In the genomic region with DNA sequence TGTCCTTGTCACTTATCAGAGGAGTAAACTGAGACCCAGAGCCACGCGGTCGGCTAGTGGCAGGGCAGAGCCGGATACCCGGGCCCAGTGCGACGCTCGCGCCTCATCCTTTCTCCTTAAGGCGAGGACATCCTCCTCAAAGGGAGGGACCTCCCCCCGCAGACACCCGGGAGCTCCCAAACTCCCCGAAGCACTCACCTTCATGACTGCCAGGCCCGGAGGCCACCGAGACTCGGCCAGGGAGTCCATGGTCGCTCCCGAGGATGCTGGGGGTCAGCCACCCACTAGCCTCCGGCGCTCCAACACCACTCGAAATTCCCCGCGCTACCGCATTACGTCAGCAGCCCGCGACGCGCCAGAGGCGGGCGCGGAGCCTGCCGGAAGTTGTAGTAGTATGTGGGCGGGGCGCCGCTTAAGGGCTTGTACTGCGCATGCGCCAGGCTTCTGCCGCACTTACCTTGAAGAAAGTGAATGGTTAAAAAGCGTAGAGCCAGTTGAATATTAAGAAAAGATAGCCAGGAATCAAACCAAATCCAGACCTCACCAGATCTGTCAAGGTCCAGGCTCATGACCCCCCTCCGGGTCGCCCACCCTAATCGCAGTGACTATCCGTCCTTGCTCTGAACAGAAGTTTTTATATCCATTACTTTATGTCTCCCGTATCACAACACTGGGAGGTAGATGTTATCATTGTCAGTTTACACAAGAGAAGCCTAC, we compare ENCODE assay signal across 8 cellular contexts. TPM values are rescaled to one million over a fixed set of nuclear protein-coding genes. Genes with fewer than 3 reads are reported as not detected.
DNase-seq lines count a peak whose midpoint lies in the region; ATAC-seq and TF ChIP-seq lines count a peak whose summit lies in the region.

A gene with protein sequence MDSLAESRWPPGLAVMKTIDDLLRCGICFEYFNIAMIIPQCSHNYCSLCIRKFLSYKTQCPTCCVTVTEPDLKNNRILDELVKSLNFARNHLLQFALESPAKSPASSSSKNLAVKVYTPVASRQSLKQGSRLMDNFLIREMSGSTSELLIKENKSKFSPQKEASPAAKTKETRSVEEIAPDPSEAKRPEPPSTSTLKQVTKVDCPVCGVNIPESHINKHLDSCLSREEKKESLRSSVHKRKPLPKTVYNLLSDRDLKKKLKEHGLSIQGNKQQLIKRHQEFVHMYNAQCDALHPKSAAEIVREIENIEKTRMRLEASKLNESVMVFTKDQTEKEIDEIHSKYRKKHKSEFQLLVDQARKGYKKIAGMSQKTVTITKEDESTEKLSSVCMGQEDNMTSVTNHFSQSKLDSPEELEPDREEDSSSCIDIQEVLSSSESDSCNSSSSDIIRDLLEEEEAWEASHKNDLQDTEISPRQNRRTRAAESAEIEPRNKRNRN (minus strand): TSS at position 336 of the 717 bp plus-strand sequence. CDS start 87 bp downstream, at position 249.

- CTCF ChIA-PET in PC-3 (lab: Charles Lee): interaction anchor here (0.6 kb wide), 1 partner anchor 8 kb away, joined by 3 read pairs; no protein-coding TSS in a partner anchor

- peak; percentile 91 for ATAC-seq in GM21576 (IDR thresholded peaks at IDR 0.05; ENCODE audit: unreplicated experiment)
- ATAC-seq in PC-3: peak; percentile 54

- peak within 1 kb of the TSS; percentile 95 for H3K4me2 ChIP-seq in PC-3 (ENCODE audit: low read length)

- DNase-seq in DMS153 (lab: John Stamatoyannopoulos, UW): peak; percentile 58
- peak; percentile 97 for DNase-seq in PC-3
- DNase-seq in activated T-cell treated with anti-CD3 and anti-CD28 coated beads for 4 hours: peak; percentile 89
- peak; percentile 42 for DNase-seq in epithelial cell of proximal tubule (ENCODE audit: low read depth)
- peak; percentile 80 to 85 for DNase-seq in stimulated activated CD8-positive, alpha-beta memory T cell treated with anti-CD3 and anti-CD28 coated beads, Interleukin-4, amount 100 ng/mL, for 4 hours (ENCODE audit: low read depth in 2 of 2, low spot score in 1 of 2)

- no peaks in the 10 kb centered on the region for H3K36me3 Mint-ChIP-seq in IgD-negative memory B cell

- H3K9ac ChIP-seq in PC-3 (ENCODE audit: low read length): peak within 1 kb of the TSS; percentile 82
- H3K9ac ChIP-seq in mucosa of rectum (ENCODE audit: low read depth in 1 of 2, low read length in 2 of 2): peak within 1 kb of the TSS; percentile 79 to 83

- 0 out of 2 replicates have a peak, but pooled peaks cover 9% of the 10 kb centered on the region for H4K20me1 ChIP-seq in PC-3 (ENCODE audit: low read length)

- peaks cover 19 to 34% (median 21%) of the 10 kb centered on the region in 3 donors for H3K4me1 Mint-ChIP-seq in IgD-negative memory B cell

- no peak for TF ChIP-seq CTCF in PC-3 (conservative IDR thresholded peaks at IDR 0.05; ENCODE audit: low read depth, low read length)
- no peak for TF ChIP-seq CTCF in epithelial cell of proximal tubule (conservative IDR thresholded peaks at IDR 0.05; ENCODE audit: low read depth, low read length)

- POLR2A ChIA-PET in PC-3 (lab: Charles Lee; ENCODE audit: unreplicated experiment): interaction anchor here (0.7 kb wide), 1 partner anchor 9 kb away, joined by 6 read pairs; no protein-coding TSS in a partner anchor

- intact Hi-C loops in PC-3 (cut with micrococcal nuclease): loop anchor here (1.0 to 10.0 kb wide), 4 partner anchors 25 to 769 kb away; a partner anchor contains a TSS

- H3K27me3 Mint-ChIP-seq in IgD-negative memory B cell: peaks cover under 1% of the 10 kb centered on the region

- peak within 1 kb of the TSS; percentile 90 for H2AFZ ChIP-seq in PC-3 (ENCODE audit: low read length)

- H3F3A ChIP-seq in PC-3 (ENCODE audit: low read length, unreplicated experiment): peaks cover 4% of the 10 kb centered on the region

- H3K27ac ChIP-seq in PC-3 (ENCODE audit: low read length) (peak within 1 kb of the TSS; percentile 94), mucosa of rectum (ENCODE audit: low read depth in 2 of 2, low read length in 2 of 2) (peak within 1 kb of the TSS; percentile 91 to 93)

- no TSS peak for BruUV-seq in PC-3 (replicated peaks; lab: Mats Ljungman, UMichigan)

- H3K4me3 ChIP-seq in PC-3 (ENCODE audit: low read length) (peak within 1 kb of the TSS; percentile 94), epithelial cell of proximal tubule (ENCODE audit: low read depth, low read length) (peak within 1 kb of the TSS; percentile 83), mucosa of rectum (ENCODE audit: low read length in 2 of 2) (peak within 1 kb of the TSS; percentile 85 to 97)

- H3K27me3 ChIP-seq in PC-3 (ENCODE audit: low read length) (no peaks in the 10 kb centered on the region), mucosa of rectum (ENCODE audit: control insufficient read depth in 2 of 2, insufficient read depth in 2 of 2, low read length in 2 of 2) (no peaks in the 10 kb centered on the region)

- no peaks in the 10 kb centered on the region for H3K9me2 ChIP-seq in PC-3 (replicated peaks; ENCODE audit: low read length)

- peaks cover 50% of the 10 kb centered on the region for H3K79me2 ChIP-seq in PC-3 (ENCODE audit: low read length)

- H3K9me3 ChIP-seq in PC-3 (ENCODE audit: low read length) (no peaks in the 10 kb centered on the region), mucosa of rectum (ENCODE audit: control insufficient read depth in 2 of 2, low read length in 2 of 2) (no peaks in the 10 kb centered on the region)

- H3K36me3 ChIP-seq in PC-3 (ENCODE audit: low read depth, low read length): peaks cover 15% of the 10 kb centered on the region
- no peaks in the 10 kb centered on the region for H3K36me3 ChIP-seq in mucosa of rectum (ENCODE audit: control insufficient read depth in 2 of 2, insufficient read depth in 2 of 2, low read length in 2 of 2)

- no peaks in the 10 kb centered on the region for H3K9me3 Mint-ChIP-seq in IgD-negative memory B cell

- peak within 1 kb of the TSS; percentile 91 to 98 (median 97) for H3K27ac Mint-ChIP-seq in IgD-negative memory B cell

- H3K4me3 Mint-ChIP-seq in IgD-negative memory B cell: peak within 1 kb of the TSS; percentile 94 to 99 (median 98)

- peaks cover 42% of the 10 kb centered on the region for H3K4me1 ChIP-seq in PC-3 (ENCODE audit: insufficient read depth, low read length)
- H3K4me1 ChIP-seq in mucosa of rectum (ENCODE audit: control insufficient read depth in 2 of 2, insufficient read depth in 2 of 2, low read length in 2 of 2): peaks cover 29 to 35% of the 10 kb centered on the region in 2 donors

RNA-seq across cellular contexts. Expression of the gene that starts here (rescaled TPM):
- polyA plus RNA-seq in IgD-negative memory B cell: 15.6 TPM
- 22.8 and 46.6 TPM in 2 replicates for total RNA-seq in PC-3 (2014; rRNA removed)
- total RNA-seq in epithelial cell of proximal tubule: 10.0 and 16.7 TPM in 2 replicates

Comparison
In these comparisons a context has a peak if more than half of its experiments do, and no peak if none do; other contexts are left out.
1. Peak in every context shown above with its lines: DNase-seq, ATAC-seq, H3K4me3 ChIP-seq and H3K27ac ChIP-seq.
2. DNase-seq: peak in every context shown above with its lines; median percentile 97 in PC-3; 89 in activated T-cell treated with anti-CD3 and anti-CD28 coated beads for 4 hours; 82 in stimulated activated CD8-positive, alpha-beta memory T cell treated with anti-CD3 and anti-CD28 coated beads, Interleukin-4, amount 100 ng/mL, for 4 hours; 58 in DMS153; 42 in epithelial cell of proximal tubule.